Comparison of ENCODE assay signal across 10 cellular contexts in genomic region chr20:53929974-53930650, GRCh38.
DNase-seq lines count a peak whose midpoint lies in the region; ATAC-seq and TF ChIP-seq lines count a peak whose summit lies in the region.
"Had no signal": no experiment of that assay in that cellular context is flagged by ENCODE, and none has a peak within 500 bp of the region (broad histone marks: within the 10 kb centered on the region; RNA-seq: fewer than 3 reads in every experiment).

No MANE protein-coding gene starts in this region.

- DNase-seq in GM06990 (ENCODE audit: extremely low read depth, insufficient read length) (peak; percentile 59), activated B cell treated with CpG ODN at 0.5 μM for 24 hours (no peak), NCI-H524 treated with DMSO at 0.1 percent for 48 hours (lab: John Stamatoyannopoulos, UW) (no peak), glutamatergic neuron (no peak), hippocampal formation (lab: John Stamatoyannopoulos, UW) (no peak)
- no peak for DNase-seq in CD8-positive, alpha-beta T cell
- DNase-seq: DMS 273 treated with DMSO at 0.1 percent for 48 hours, right cardiac atrium had no signal

- no peaks in the 10 kb centered on the region for H3K27me3 ChIP-seq in GM06990 (replicated peaks; ENCODE audit: control insufficient read depth, insufficient read depth, low read length)
- H3K27me3 ChIP-seq in CD8-positive, alpha-beta T cell (ENCODE audit: insufficient read depth, low read length): no peaks in the 10 kb centered on the region

- H3K36me3 ChIP-seq in GM06990 (ENCODE audit: control insufficient read depth, insufficient read depth, low read length): no peaks in the 10 kb centered on the region
- no peaks in the 10 kb centered on the region for H3K36me3 ChIP-seq in CD8-positive, alpha-beta T cell (ENCODE audit: insufficient read depth, low read length)

- no peak overlapping the region for H3K27ac ChIP-seq in CD8-positive, alpha-beta T cell (ENCODE audit: low read depth, low read length)

- POLR2A ChIA-PET in activated B cell treated with CpG ODN at 0.5 μM for 24 hours (lab: Charles Lee): interaction anchor here (0.5 to 11.0 kb wide), 6 partner anchors 9 to 335 kb away, joined by 3 to 182 read pairs (median 5); no protein-coding TSS in a partner anchor
- POLR2A ChIA-PET in CD8-positive, alpha-beta T cell (lab: Charles Lee): no interaction called here

- peaks cover 23% of the 10 kb centered on the region for H3K4me1 ChIP-seq in CD8-positive, alpha-beta T cell (ENCODE audit: insufficient read depth, low read length)

- H3K36me3 Mint-ChIP-seq in activated B cell treated with CpG ODN at 0.5 μM for 24 hours (ENCODE audit: low read depth) (no peaks in the 10 kb centered on the region), glutamatergic neuron (ENCODE audit: unreplicated experiment) (no peaks in the 10 kb centered on the region)
- H3K36me3 Mint-ChIP-seq in CD8-positive, alpha-beta T cell: no peaks in the 10 kb centered on the region

- intact Hi-C loops in activated B cell treated with CpG ODN at 0.5 μM for 24 hours (cut with micrococcal nuclease): loop anchor here (2.0 kb wide), 1 partner anchor 13 kb away; no protein-coding TSS in a partner anchor
- intact Hi-C loops in CD8-positive, alpha-beta T cell (cut with DNase I, micrococcal nuclease): no loop called here

- H3K9me3 Mint-ChIP-seq in activated B cell treated with CpG ODN at 0.5 μM for 24 hours: no peaks in the 10 kb centered on the region
- H3K9me3 Mint-ChIP-seq in CD8-positive, alpha-beta T cell: no peaks in the 10 kb centered on the region
- H3K9me3 Mint-ChIP-seq in glutamatergic neuron (ENCODE audit: unreplicated experiment): no peaks in the 10 kb centered on the region

- H3K27me3 Mint-ChIP-seq in activated B cell treated with CpG ODN at 0.5 μM for 24 hours: no peaks in the 10 kb centered on the region
- H3K27me3 Mint-ChIP-seq in CD8-positive, alpha-beta T cell (ENCODE audit: low read depth): no peaks in the 10 kb centered on the region
- H3K27me3 Mint-ChIP-seq in glutamatergic neuron (ENCODE audit: unreplicated experiment): no peaks in the 10 kb centered on the region

- H3K4me3 Mint-ChIP-seq in activated B cell treated with CpG ODN at 0.5 μM for 24 hours: peak overlapping the region; percentile 16
- H3K4me3 Mint-ChIP-seq in CD8-positive, alpha-beta T cell: no peak overlapping the region
- no peak overlapping the region for H3K4me3 Mint-ChIP-seq in glutamatergic neuron (ENCODE audit: unreplicated experiment)

- peak overlapping the region; percentile 83 for H3K27ac Mint-ChIP-seq in activated B cell treated with CpG ODN at 0.5 μM for 24 hours
- no peak overlapping the region for H3K27ac Mint-ChIP-seq in CD8-positive, alpha-beta T cell
- no peak overlapping the region for H3K27ac Mint-ChIP-seq in glutamatergic neuron (ENCODE audit: unreplicated experiment)

- no peak for TF ChIP-seq CTCF in GM06990 (IDR thresholded peaks at IDR 0.05; ENCODE audit: insufficient read depth, low read length, poor library complexity, severe bottlenecking)
- TF ChIP-seq CTCF in activated B cell treated with CpG ODN at 0.5 μM for 24 hours (IDR thresholded peaks at IDR 0.05): no peak
- TF ChIP-seq CTCF in CD8-positive, alpha-beta T cell (IDR thresholded peaks at IDR 0.05): no peak
- TF ChIP-seq CTCF in glutamatergic neuron (IDR thresholded peaks at IDR 0.05; ENCODE audit: partially characterized antibody, unreplicated experiment): no peak

- peaks cover 90% of the 10 kb centered on the region for H3K4me1 Mint-ChIP-seq in activated B cell treated with CpG ODN at 0.5 μM for 24 hours
- H3K4me1 Mint-ChIP-seq in CD8-positive, alpha-beta T cell (ENCODE audit: low read depth): peaks cover 43% of the 10 kb centered on the region
- H3K4me1 Mint-ChIP-seq in glutamatergic neuron (ENCODE audit: low read depth, unreplicated experiment): no peaks in the 10 kb centered on the region

- no peaks in the 10 kb centered on the region for H3K9me3 ChIP-seq in CD8-positive, alpha-beta T cell (ENCODE audit: low read length)

- CTCF ChIA-PET in activated B cell treated with CpG ODN at 0.5 μM for 24 hours (lab: Charles Lee): interaction anchor here (1.2 to 7.7 kb wide), 5 partner anchors 8 to 15 kb away, joined by 3 to 58 read pairs (median 5); no protein-coding TSS in a partner anchor
- CTCF ChIA-PET in CD8-positive, alpha-beta T cell (lab: Charles Lee): interaction anchor here (0.6 to 2.2 kb wide), 6 partner anchors 12 to 359 kb away, joined by 3 to 7 read pairs (median 4); no protein-coding TSS in a partner anchor

- ATAC-seq in GM19395 (IDR thresholded peaks at IDR 0.05; ENCODE audit: unreplicated experiment) (peak; percentile 70), HG03039 (IDR thresholded peaks at IDR 0.05; ENCODE audit: unreplicated experiment) (peak; percentile 46), activated B cell treated with CpG ODN at 0.5 μM for 24 hours (ENCODE audit: low read depth) (no peak)
- no peak for ATAC-seq in CD8-positive, alpha-beta T cell
- ATAC-seq: right cardiac atrium had no signal

- no peak overlapping the region for H3K4me3 ChIP-seq in GM06990 (replicated peaks; ENCODE audit: low read depth, low read length)
- no peak overlapping the region for H3K4me3 ChIP-seq in CD8-positive, alpha-beta T cell (ENCODE audit: low read depth, low read length)

Comparison
In these comparisons a context has a peak if more than half of its experiments do, and no peak if none do; other contexts are left out.
1. ATAC-seq: peak in GM19395 (single experiment) and HG03039 (single experiment); none in activated B cell treated with CpG ODN at 0.5 μM for 24 hours (single experiment) and CD8-positive, alpha-beta T cell (single experiment).